20 cellular contexts compared by ENCODE assay signal in the genomic region with DNA sequence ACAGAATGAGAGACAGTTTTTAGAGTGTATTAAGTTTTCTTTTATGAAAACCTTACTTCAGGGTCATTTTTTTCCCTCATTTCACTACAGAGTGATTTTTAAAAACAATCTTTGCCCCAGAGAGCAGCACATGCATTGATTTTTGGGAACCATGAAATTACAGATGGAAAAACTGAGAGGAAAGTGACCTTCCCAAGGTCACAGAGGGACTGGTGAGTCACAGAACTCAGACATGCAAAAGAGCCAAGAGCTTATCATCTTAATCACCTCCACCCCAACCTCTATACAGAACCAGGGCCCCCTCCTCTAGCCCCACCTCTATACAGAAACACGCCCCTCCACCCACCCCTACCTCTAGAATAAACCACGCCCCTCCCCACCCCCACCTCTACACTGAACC. TPM values are rescaled to one million over a fixed set of nuclear protein-coding genes. Genes with fewer than 3 reads are reported as not detected.
DNase-seq lines count a peak whose midpoint lies in the region; ATAC-seq lines count a peak whose summit lies in the region.
"Had no signal": no experiment of that assay in that cellular context is flagged by ENCODE, and none has a peak within 500 bp of the region (broad histone marks: within the 10 kb centered on the region; RNA-seq: fewer than 3 reads in every experiment).

No MANE protein-coding gene starts in this region.

- H3K4ac ChIP-seq in mesendoderm (ENCODE audit: low read depth, low read length) = no peak overlapping the region

- H2BK5ac ChIP-seq in mesendoderm (ENCODE audit: low read length) = no peak overlapping the region

- no peaks in the 10 kb centered on the region for H3K27me3 ChIP-seq in mesendoderm (ENCODE audit: insufficient read depth, low read length, poor library complexity)
- H3K27me3 ChIP-seq: spleen had no signal

- no peaks in the 10 kb centered on the region for H3K9me3 Mint-ChIP-seq in activated CD8-positive, alpha-beta T cell treated with anti-CD3 and anti-CD28 coated beads, Interleukin-2, amount 10 ng/mL, durations not matched to agents 7 days and 5 days (ENCODE audit: insufficient read depth)
- H3K9me3 Mint-ChIP-seq in immature natural killer cell = no peaks in the 10 kb centered on the region
- H3K9me3 Mint-ChIP-seq: CD8-positive, alpha-beta T cell; mesothelial cell of epicardium had no signal

- no peak overlapping the region for H3K23ac ChIP-seq in mesendoderm (ENCODE audit: low read length)

- H3K36me3 ChIP-seq in mesendoderm (ENCODE audit: control insufficient read depth, insufficient read depth, low read length) = no peaks in the 10 kb centered on the region

- POLR2A ChIA-PET in activated CD8-positive, alpha-beta T cell treated with anti-CD3 and anti-CD28 coated beads, Interleukin-2, amount 10 ng/mL, durations not matched to agents 7 days and 5 days (lab: Charles Lee) = no interaction called here

- no peak overlapping the region for H2AK5ac ChIP-seq in mesendoderm (ENCODE audit: low read length)

- no peak overlapping the region for H3K27ac ChIP-seq in mesendoderm (ENCODE audit: low read depth, low read length)
- H3K27ac ChIP-seq: spleen had no signal

- CTCF ChIA-PET in activated CD8-positive, alpha-beta T cell treated with anti-CD3 and anti-CD28 coated beads, Interleukin-2, amount 10 ng/mL, durations not matched to agents 7 days and 5 days (lab: Charles Lee) = no interaction called here

- H3K4me3 Mint-ChIP-seq in activated CD8-positive, alpha-beta T cell treated with anti-CD3 and anti-CD28 coated beads, Interleukin-2, amount 10 ng/mL, durations not matched to agents 7 days and 5 days = no peak overlapping the region
- no peak overlapping the region for H3K4me3 Mint-ChIP-seq in immature natural killer cell
- H3K4me3 Mint-ChIP-seq: CD8-positive, alpha-beta T cell; H9; mesothelial cell of epicardium; nephron progenitor cell; T-helper 17 cell had no signal

- H3K36me3 Mint-ChIP-seq in activated CD8-positive, alpha-beta T cell treated with anti-CD3 and anti-CD28 coated beads, Interleukin-2, amount 10 ng/mL, durations not matched to agents 7 days and 5 days (ENCODE audit: low read depth) = peaks cover 44% of the 10 kb centered on the region
- H3K36me3 Mint-ChIP-seq in immature natural killer cell = peaks cover 24 to 33% (median 33%) of the 10 kb centered on the region in 3 donors
- H3K36me3 Mint-ChIP-seq: mesothelial cell of epicardium had no signal

- H2BK15ac ChIP-seq in mesendoderm (replicated peaks; ENCODE audit: low read depth) = no peak overlapping the region

- H4K5ac ChIP-seq in mesendoderm (ENCODE audit: low read length) = no peak overlapping the region

- H3K79me1 ChIP-seq in mesendoderm (ENCODE audit: low read length) = no peaks in the 10 kb centered on the region

- H3K27me3 Mint-ChIP-seq in activated CD8-positive, alpha-beta T cell treated with anti-CD3 and anti-CD28 coated beads, Interleukin-2, amount 10 ng/mL, durations not matched to agents 7 days and 5 days (ENCODE audit: low read depth) = no peaks in the 10 kb centered on the region
- H3K27me3 Mint-ChIP-seq in immature natural killer cell (ENCODE audit: low read depth in 3 of 3) = peaks cover 0 to 2% (median 1%) of the 10 kb centered on the region in 3 donors
- H3K27me3 Mint-ChIP-seq: T-helper 17 cell had no signal

- H3K4me3 ChIP-seq in mesendoderm (ENCODE audit: low read length) = no peak overlapping the region
- H3K4me3 ChIP-seq: spleen had no signal

- H3K4me1 ChIP-seq in mesendoderm (ENCODE audit: control insufficient read depth, low read depth, low read length) = no peaks in the 10 kb centered on the region
- H3K4me1 ChIP-seq: spleen had no signal

- H3K4me1 Mint-ChIP-seq in activated CD8-positive, alpha-beta T cell treated with anti-CD3 and anti-CD28 coated beads, Interleukin-2, amount 10 ng/mL, durations not matched to agents 7 days and 5 days (ENCODE audit: low read depth) = peaks cover 17% of the 10 kb centered on the region
- no peaks in the 10 kb centered on the region for H3K4me1 Mint-ChIP-seq in immature natural killer cell
- H3K4me1 Mint-ChIP-seq: mesothelial cell of epicardium, nephron progenitor cell had no signal

- H3K79me2 ChIP-seq in mesendoderm (ENCODE audit: control insufficient read depth, insufficient read depth, low read length) = no peaks in the 10 kb centered on the region

- no peak for ATAC-seq in activated CD8-positive, alpha-beta T cell treated with anti-CD3 and anti-CD28 coated beads, Interleukin-2, amount 10 ng/mL, durations not matched to agents 7 days and 5 days
- ATAC-seq in HG02981 (IDR thresholded peaks at IDR 0.05; ENCODE audit: unreplicated experiment) (no peak), Right ventricle myocardium inferior (no peak)
- ATAC-seq: CD8-positive, alpha-beta T cell; T-helper 17 cell had no signal

- no peak overlapping the region for H3K4me2 ChIP-seq in mesendoderm (ENCODE audit: low read length)

- WGBS in mesendoderm (ENCODE audit: extremely low coverage, insufficient coverage, low lambda C conversion rate) = no CpG with 5 or more reads among the region's 2 CpGs

- peak; percentile 40 for DNase-seq in activated CD4-positive, alpha-beta T cell treated with anti-CD3 and anti-CD28 coated beads for 48 hours
- no peak for DNase-seq in activated CD4-positive, alpha-beta T cell treated with anti-CD3 and anti-CD28 coated beads for 4 hours
- peak in 60 of 76 experiments; percentile 18 to 82 (median 56) for DNase-seq in HUDEP-2 (lab: John Stamatoyannopoulos, UW; ENCODE audit: unreplicated experiment in 76 of 76)
- no peak for DNase-seq in activated CD8-positive, alpha-beta T cell treated with anti-CD3 and anti-CD28 coated beads, Interleukin-2, amount 10 ng/mL, durations not matched to agents 7 days and 5 days
- DNase-seq in mesendoderm = peak; percentile 34
- no peak for DNase-seq in Right ventricle myocardium inferior (ENCODE audit: missing footprints)
- no peak for DNase-seq in immature natural killer cell
- DNase-seq: activated effector memory CD4-positive, alpha-beta T cell treated with Interleukin-2 at 50 U/mL for 16 hours; CD8-positive, alpha-beta T cell; hypothalamus; kidney glomerular epithelial cell; nephron progenitor cell; NK-92 treated with Interleukin-12 subunit alpha and Interleukin-12 subunit beta, amount 100 ng/mL, for 24 hours; Right ventricle myocardium superior; spleen; stimulated activated naive CD4-positive, alpha-beta T cell; T-helper 17 cell had no signal

- intact Hi-C loops in Right ventricle myocardium inferior (cut with DNase I) = no loop called here

- no peak overlapping the region for H3K9ac ChIP-seq in mesendoderm (ENCODE audit: low read length)

- H3K18ac ChIP-seq in mesendoderm (ENCODE audit: low read length) = no peak overlapping the region

- H2BK120ac ChIP-seq in mesendoderm (ENCODE audit: low read depth, low read length) = no peak overlapping the region

- H4K8ac ChIP-seq in mesendoderm (ENCODE audit: low read depth, low read length) = no peak overlapping the region

- H3K27ac Mint-ChIP-seq in activated CD8-positive, alpha-beta T cell treated with anti-CD3 and anti-CD28 coated beads, Interleukin-2, amount 10 ng/mL, durations not matched to agents 7 days and 5 days = peak overlapping the region; percentile 57
- H3K27ac Mint-ChIP-seq in immature natural killer cell = no peak overlapping the region
- H3K27ac Mint-ChIP-seq: CD8-positive, alpha-beta T cell; mesothelial cell of epicardium; nephron progenitor cell; T-helper 17 cell had no signal

- H3K56ac ChIP-seq in mesendoderm (ENCODE audit: low read length) = no peak overlapping the region

RNA-seq across cellular contexts. Expression of a gene that starts 10.7 kb away (rescaled TPM):
- total RNA-seq in activated CD8-positive, alpha-beta T cell treated with anti-CD3 and anti-CD28 coated beads, Interleukin-2, amount 10 ng/mL, durations not matched to agents 7 days and 5 days = 10 to 100 TPM; 17.1 to 17.7 TPM
- 2.2 TPM for polyA plus RNA-seq in mesendoderm (2013, experiment 1 of 2)
- 1.8 TPM for polyA plus RNA-seq in mesendoderm (2013, experiment 2 of 2)
- 11.4 TPM for total RNA-seq in Right ventricle myocardium inferior
- 10 to 100 TPM in 2 of 3 donors, 1 to 10 TPM in 1; 6.8 to 16.6 (median 14.1) TPM for polyA plus RNA-seq in immature natural killer cell

RNA-seq across cellular contexts. Expression of a gene that starts 22.4 kb away (rescaled TPM):
- 1 to 10 TPM; 4.7 to 5.2 TPM for total RNA-seq in activated CD8-positive, alpha-beta T cell treated with anti-CD3 and anti-CD28 coated beads, Interleukin-2, amount 10 ng/mL, durations not matched to agents 7 days and 5 days
- 3.3 TPM for polyA plus RNA-seq in mesendoderm (2013, experiment 1 of 2)
- polyA plus RNA-seq in mesendoderm (2013, experiment 2 of 2) = 3.1 TPM
- 1.8 TPM for total RNA-seq in Right ventricle myocardium inferior
- 1 to 10 TPM in 2 of 3 donors, under 1 TPM in 1; 0.79 to 3.8 (median 1.7) TPM for polyA plus RNA-seq in immature natural killer cell

RNA-seq across cellular contexts. Expression of a gene that starts 23.2 kb away (rescaled TPM):
- 10 to 100 TPM; 74.5 to 80.8 TPM for total RNA-seq in activated CD8-positive, alpha-beta T cell treated with anti-CD3 and anti-CD28 coated beads, Interleukin-2, amount 10 ng/mL, durations not matched to agents 7 days and 5 days
- polyA plus RNA-seq in mesendoderm (2013, experiment 1 of 2) = 20.7 TPM
- polyA plus RNA-seq in mesendoderm (2013, experiment 2 of 2) = 20.1 TPM
- 2.3 TPM for total RNA-seq in Right ventricle myocardium inferior
- 1 to 10 TPM; 1.5 to 2.5 (median 1.8) TPM for polyA plus RNA-seq in immature natural killer cell

RNA-seq across cellular contexts. Expression of a gene that starts 35.2 kb away (rescaled TPM):
- 10 to 100 TPM; 28.4 to 38.2 TPM for total RNA-seq in activated CD8-positive, alpha-beta T cell treated with anti-CD3 and anti-CD28 coated beads, Interleukin-2, amount 10 ng/mL, durations not matched to agents 7 days and 5 days
- polyA plus RNA-seq in mesendoderm (2013, experiment 1 of 2) = 9.3 TPM
- polyA plus RNA-seq in mesendoderm (2013, experiment 2 of 2) = 9.8 TPM
- total RNA-seq in Right ventricle myocardium inferior = 70.8 TPM
- polyA plus RNA-seq in immature natural killer cell = 1 to 10 TPM; 2.5 to 3.8 (median 2.9) TPM

RNA-seq across cellular contexts. Expression of a gene that starts 42.7 kb away (rescaled TPM):
- total RNA-seq in activated CD8-positive, alpha-beta T cell treated with anti-CD3 and anti-CD28 coated beads, Interleukin-2, amount 10 ng/mL, durations not matched to agents 7 days and 5 days = 1 to 10 TPM; 2.9 to 3.2 TPM
- 0.07 TPM for polyA plus RNA-seq in mesendoderm (2013, experiment 1 of 2)
- polyA plus RNA-seq in mesendoderm (2013, experiment 2 of 2) = 0.06 TPM
- total RNA-seq in Right ventricle myocardium inferior = 0.19 TPM
- 1 to 10 TPM; 3.4 to 7.0 (median 3.9) TPM for polyA plus RNA-seq in immature natural killer cell

Comparison
In these comparisons a context has a peak if more than half of its experiments do, and no peak if none do; other contexts are left out.
1. DNase-seq: peak in activated CD4-positive, alpha-beta T cell treated with anti-CD3 and anti-CD28 coated beads for 48 hours (single experiment), HUDEP-2 (60 of 76) and mesendoderm (single experiment); none in activated CD4-positive, alpha-beta T cell treated with anti-CD3 and anti-CD28 coated beads for 4 hours (0 of 2), activated CD8-positive, alpha-beta T cell treated with anti-CD3 and anti-CD28 coated beads, Interleukin-2, amount 10 ng/mL, durations not matched to agents 7 days and 5 days (single experiment), Right ventricle myocardium inferior (single experiment) and immature natural killer cell (0 of 3).
2. RNA of a gene that starts 23.2 kb away (total RNA-seq): 74.5 to 80.8 TPM in activated CD8-positive, alpha-beta T cell treated with anti-CD3 and anti-CD28 coated beads, Interleukin-2, amount 10 ng/mL, durations not matched to agents 7 days and 5 days; 2.3 TPM in Right ventricle myocardium inferior (single experiment); every median in the first group is over 10 times any median in the second.